18 cellular contexts compared by ENCODE assay signal in the genomic region with DNA sequence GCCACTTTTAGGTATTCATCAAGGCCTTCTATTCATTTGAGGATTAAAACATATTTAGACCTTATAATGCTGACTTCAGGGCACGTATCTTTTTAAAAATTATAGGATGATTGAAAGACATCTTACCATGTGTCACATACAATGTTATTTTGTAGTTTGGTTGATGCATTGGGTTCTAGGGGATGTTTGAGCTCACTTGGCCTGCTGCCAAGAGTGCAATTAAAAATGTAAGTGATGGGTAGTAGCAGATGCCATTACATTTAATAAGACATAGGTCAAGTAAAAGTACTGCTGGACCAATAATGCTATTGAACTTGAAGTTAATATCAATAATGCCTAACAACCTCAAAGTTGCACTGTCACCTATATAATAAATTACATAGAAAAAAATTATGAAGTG.
"Had no signal": no experiment of that assay in that cellular context is flagged by ENCODE, and none has a peak within 500 bp of the region (broad histone marks: within the 10 kb centered on the region; RNA-seq: fewer than 3 reads in every experiment).

No MANE protein-coding gene starts in this region.

- H3K9me3 ChIP-seq: SK-N-SH had no signal

- H3K36me3 Mint-ChIP-seq: T-cell had no signal

- H3K4me3 Mint-ChIP-seq: T-cell; T-helper 1 cell treated with Interleukin-12 subunit alpha and Interleukin-12 subunit beta and Interleukin-4 antibody, amounts not matched to agents 30 μg/mL and 1 μg/mL, for 36 hours had no signal

- H3K4me1 Mint-ChIP-seq: T-cell had no signal

- H3K27me3 Mint-ChIP-seq: T-cell had no signal

- H3K27ac Mint-ChIP-seq: T-cell; T-helper 1 cell treated with Interleukin-12 subunit alpha and Interleukin-12 subunit beta and Interleukin-4 antibody, amounts not matched to agents 30 μg/mL and 1 μg/mL, for 36 hours had no signal

- ATAC-seq: T-cell had no signal

- DNase-seq: IMR-90, KBM-7, MV-4-11, NCI-H1048, NCI-H1105, NCI-H1436 treated with DMSO at 0.1 percent for 48 hours, NCI-H1694, NCI-H187 treated with DMSO at 0.1 percent for 48 hours, NCI-H2029 treated with DMSO at 0.1 percent for 48 hours, NCI-H2107, NCI-H226, NCI-H510A, NCI-H524 treated with DMSO at 0.1 percent for 48 hours, SHP77, SK-N-SH, SW 1271, T-cell had no signal
